ENCODE assay signal across 8 cellular contexts in the genomic region with DNA sequence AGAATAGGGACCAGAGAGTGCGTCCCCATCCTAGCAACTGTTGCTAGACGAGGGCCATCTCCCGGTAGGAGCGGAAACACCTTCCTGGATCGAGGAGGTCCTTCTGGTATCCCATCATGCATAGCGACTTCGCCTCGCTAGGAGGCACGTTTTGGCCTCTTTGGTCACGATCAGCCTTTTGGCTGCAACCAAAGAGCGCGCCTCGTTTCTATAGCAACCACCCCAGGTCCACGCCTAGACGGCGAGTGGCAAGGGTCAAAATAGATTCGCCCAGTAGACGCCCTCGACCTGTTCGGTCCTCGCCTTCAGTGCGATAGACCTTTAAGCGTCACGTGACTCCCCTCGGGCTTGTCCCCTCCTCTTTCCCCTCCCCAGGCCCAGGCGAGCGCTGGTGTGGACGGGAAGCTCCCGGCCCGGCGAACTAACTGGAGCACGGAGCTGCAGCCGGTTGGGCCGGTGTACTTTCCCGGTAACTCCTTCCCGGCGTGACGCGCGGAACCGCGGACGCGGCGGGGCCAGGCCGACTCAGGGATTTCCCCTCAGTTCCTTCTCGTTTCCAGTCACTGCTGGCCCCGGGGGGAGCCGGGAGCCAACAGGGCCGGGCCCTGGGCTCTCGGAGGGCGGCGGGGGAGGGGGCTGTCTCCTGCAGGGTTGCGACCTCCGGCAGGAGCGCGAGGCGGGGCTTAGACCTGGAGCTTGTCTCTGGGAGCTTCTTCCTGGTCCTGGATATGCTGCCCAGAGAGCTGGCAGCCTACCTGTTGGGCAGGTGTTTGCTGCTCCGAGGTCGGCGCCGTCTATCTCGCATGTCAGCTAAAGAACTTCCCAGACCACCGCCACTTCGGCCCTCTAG.
A peak's percentile ranks its signal among the peaks of the same experiment; 100 is the strongest.
DNase-seq lines count a peak whose midpoint lies in the region; ATAC-seq and FAIRE-seq lines count a peak whose summit lies in the region.

Gene DNAJC16 (plus strand): TSS at position 359 of the 850 bp plus-strand sequence. CDS start 2,258 bp downstream, outside the sequence.

- H3K36me3 Mint-ChIP-seq in central memory CD8-positive, alpha-beta T cell (ENCODE audit: insufficient read depth) = peaks cover 15% of the 10 kb centered on the region

- peak; percentile 67 for ATAC-seq in GM18909 (IDR thresholded peaks at IDR 0.05; ENCODE audit: poor library complexity, unreplicated experiment)
- ATAC-seq in HG03196 (IDR thresholded peaks at IDR 0.05; ENCODE audit: unreplicated experiment) = peak; percentile 60
- ATAC-seq in central memory CD8-positive, alpha-beta T cell (replicated peaks; ENCODE audit: extremely low read depth, poor library complexity, severe bottlenecking) = peak; percentile 41

- H3K9me3 Mint-ChIP-seq in central memory CD8-positive, alpha-beta T cell = no peaks in the 10 kb centered on the region

- peak within 1 kb of the TSS; percentile 98 for H3K27ac Mint-ChIP-seq in central memory CD8-positive, alpha-beta T cell (ENCODE audit: low read depth)

- peak; percentile 92 for FAIRE-seq in islet of Langerhans (lab: Jason Lieb, UNC)

- H3K4me1 Mint-ChIP-seq in central memory CD8-positive, alpha-beta T cell = peaks cover 48% of the 10 kb centered on the region

- no peaks in the 10 kb centered on the region for H3K27me3 Mint-ChIP-seq in central memory CD8-positive, alpha-beta T cell

- peak within 1 kb of the TSS; percentile 82 for H3K4me3 Mint-ChIP-seq in central memory CD8-positive, alpha-beta T cell

- DNase-seq in AG08396 (ENCODE audit: low spot score) (peak; percentile 93), NCI-H345 (lab: John Stamatoyannopoulos, UW) (peak; percentile 100)
- DNase-seq in activated CD4-positive, CD25-positive, alpha-beta regulatory T cell (lab: John Stamatoyannopoulos, UW) = peak; percentile 87 to 93 (median 90)
- peak; percentile 91 to 96 for DNase-seq in central memory CD8-positive, alpha-beta T cell (ENCODE audit: low spot score in 2 of 2)
- peak; percentile 96 to 98 (median 97) for DNase-seq in stimulated activated CD4-positive, alpha-beta T cell treated with anti-CD3 and anti-CD28 coated beads, Interleukin-12 subunit alpha, Interleukin-12 subunit beta, amount 100 ng/mL, for 48 hours (ENCODE audit: low read depth in 2 of 3, low spot score in 1 of 3)

Comparison
In these comparisons a context has a peak if more than half of its experiments do, and no peak if none do; other contexts are left out.
1. Peak in every context shown above with its lines: DNase-seq and ATAC-seq.